Comparison of ENCODE assay signal across 17 cellular contexts in genomic region chr14:90184571-90185266, GRCh38.
"Had no signal": no experiment of that assay in that cellular context is flagged by ENCODE, and none has a peak within 500 bp of the region (broad histone marks: within the 10 kb centered on the region; RNA-seq: fewer than 3 reads in every experiment).

No MANE protein-coding gene starts in this region.

- H3K4me1 ChIP-seq: esophagus squamous epithelium, gastroesophageal sphincter, pancreas had no signal

- H3K27ac ChIP-seq: esophagus squamous epithelium, gastroesophageal sphincter, pancreas had no signal

- H3K4me3 Mint-ChIP-seq: effector memory CD8-positive, alpha-beta T cell; naive thymus-derived CD8-positive, alpha-beta T cell; neural crest cell had no signal

- H3K9me3 ChIP-seq: esophagus squamous epithelium, gastroesophageal sphincter, mucosa of descending colon, pancreas had no signal

- DNase-seq: effector memory CD8-positive, alpha-beta T cell; esophagus squamous epithelium; foreskin fibroblast; kidney; left colon; mucosa of descending colon; naive thymus-derived CD8-positive, alpha-beta T cell; occipital lobe; pancreas; right cardiac atrium; small intestine; stimulated activated CD4-positive, alpha-beta T cell treated with anti-CD3 and anti-CD28 coated beads, Interleukin-2, amount 100 ng/mL, for 48 hours; stimulated activated naive CD4-positive, alpha-beta T cell treated with Interleukin-2 at 50 U/mL for 16 hours; trophoblast cell had no signal

- H3K27ac Mint-ChIP-seq: effector memory CD8-positive, alpha-beta T cell; naive thymus-derived CD8-positive, alpha-beta T cell; progenitor cell of endocrine pancreas had no signal

- ATAC-seq: effector memory CD8-positive, alpha-beta T cell; gastroesophageal sphincter; left colon; mucosa of descending colon; naive thymus-derived CD8-positive, alpha-beta T cell; pancreas; right cardiac atrium had no signal

- H3K36me3 ChIP-seq: esophagus squamous epithelium, gastroesophageal sphincter, pancreas had no signal

- H3K27me3 ChIP-seq: gastroesophageal sphincter, pancreas had no signal

- H3K4me3 ChIP-seq: esophagus squamous epithelium, gastroesophageal sphincter, mucosa of descending colon, pancreas had no signal

- H3K4me1 Mint-ChIP-seq: naive thymus-derived CD8-positive, alpha-beta T cell; neural crest cell had no signal
